16 cellular contexts compared by ENCODE assay signal in the genomic region with DNA sequence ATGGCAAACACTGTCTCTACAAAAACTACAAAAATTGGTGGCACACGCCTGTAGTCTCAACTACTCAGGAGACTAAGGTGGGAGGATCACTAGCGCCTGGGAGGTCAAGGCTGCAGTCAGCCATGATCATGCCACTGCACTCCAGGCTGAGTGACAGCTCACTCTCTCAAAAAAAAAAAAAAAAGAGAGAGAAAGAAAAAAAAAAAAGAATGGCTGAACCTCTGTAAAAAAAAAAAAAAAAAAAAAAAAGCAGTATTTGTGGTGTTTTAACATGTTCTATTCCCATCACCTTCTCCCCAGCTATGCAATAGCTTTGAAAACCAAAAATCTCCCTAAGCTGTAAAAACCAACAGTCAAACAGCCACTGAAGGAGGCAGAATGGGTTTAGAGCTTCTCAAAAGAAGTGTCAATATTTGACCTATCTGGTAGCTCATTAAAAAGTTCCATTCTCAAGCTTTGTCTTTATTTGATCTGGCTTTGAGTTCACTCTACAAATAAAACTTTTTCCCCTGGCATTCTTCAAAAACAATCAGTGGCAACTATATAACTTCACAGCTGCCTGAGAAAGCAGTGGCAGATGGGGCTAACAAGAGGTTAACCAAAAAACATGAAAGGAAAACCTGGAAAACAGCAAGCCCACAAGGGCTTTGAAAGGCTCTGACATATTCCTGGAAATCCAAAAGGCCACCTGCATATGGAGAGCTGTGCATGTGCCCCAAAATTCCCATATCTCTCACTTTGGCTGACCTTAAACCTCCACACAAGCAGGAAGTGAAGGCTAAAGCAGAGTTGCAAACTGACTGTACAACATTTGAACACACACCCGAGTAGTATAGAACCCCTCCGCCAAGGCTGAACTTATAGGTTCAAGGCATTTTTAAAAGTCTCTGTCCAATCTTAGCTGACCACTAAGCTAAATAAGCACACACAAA. TPM values are rescaled to one million over a fixed set of nuclear protein-coding genes. Genes with fewer than 3 reads are reported as not detected.
DNase-seq lines count a peak whose midpoint lies in the region; ATAC-seq and TF ChIP-seq lines count a peak whose summit lies in the region.
"Had no signal": no experiment of that assay in that cellular context is flagged by ENCODE, and none has a peak within 500 bp of the region (broad histone marks: within the 10 kb centered on the region; RNA-seq: fewer than 3 reads in every experiment).

No MANE protein-coding gene starts in this region.

- H3K79me2 ChIP-seq in PC-9 (ENCODE audit: low read depth): peaks cover 27% of the 10 kb centered on the region; the same call in 1 of the 2 replicates

- H3K4me3 Mint-ChIP-seq in stimulated activated naive CD8-positive, alpha-beta T cell treated with anti-CD3 and anti-CD28 coated beads, Interleukin-15, Interleukin-2, amounts not matched to agents 100 ng/mL and 50 ng/mL, for 24 hours: no peak overlapping the region
- peak overlapping the region in 1 of 2 donors; percentile 30 for H3K4me3 Mint-ChIP-seq in stimulated activated naive CD8-positive, alpha-beta T cell treated with anti-CD3 and anti-CD28 coated beads, Interleukin-15, amount 100 ng/mL, for 72 hours

- POLR2A ChIA-PET in PC-9 (lab: Charles Lee; ENCODE audit: unreplicated experiment): no interaction called here

- no peaks in the 10 kb centered on the region for H3K36me3 ChIP-seq in PC-9 (ENCODE audit: low read depth)
- H3K36me3 ChIP-seq: cardiac muscle cell, vagina had no signal

- peaks cover 4% of the 10 kb centered on the region; the same call in 1 of the 2 replicates for H4K20me1 ChIP-seq in PC-9 (ENCODE audit: insufficient read depth)

- H3K9me3 ChIP-seq in PC-9 (ENCODE audit: insufficient read depth, low read depth): no peaks in the 10 kb centered on the region
- H3K9me3 ChIP-seq: vagina had no signal

- H3K9me2 ChIP-seq in PC-9 (ENCODE audit: insufficient read depth): no peaks in the 10 kb centered on the region

- H3K4me3 ChIP-seq in PC-9: no peak overlapping the region
- H3K4me3 ChIP-seq: cardiac muscle cell, vagina had no signal

- H3K4me2 ChIP-seq in PC-9: no peak overlapping the region

- H3K27ac Mint-ChIP-seq in stimulated activated naive CD8-positive, alpha-beta T cell treated with anti-CD3 and anti-CD28 coated beads, Interleukin-15, Interleukin-2, amounts not matched to agents 100 ng/mL and 50 ng/mL, for 24 hours: peak overlapping the region; percentile 19
- H3K27ac Mint-ChIP-seq in stimulated activated naive CD8-positive, alpha-beta T cell treated with anti-CD3 and anti-CD28 coated beads, Interleukin-15, amount 100 ng/mL, for 72 hours: peak overlapping the region in 1 of 2 donors; percentile 86

- H3K27me3 ChIP-seq in PC-9 (ENCODE audit: insufficient read depth, low read depth): no peaks in the 10 kb centered on the region
- H3K27me3 ChIP-seq: cardiac muscle cell, vagina had no signal

- no peak overlapping the region for H2AFZ ChIP-seq in PC-9

- no TSS peak for BruUV-seq in PC-9 (replicated peaks; lab: Mats Ljungman, UMichigan)

- no peak for ATAC-seq in stimulated activated naive CD8-positive, alpha-beta T cell treated with anti-CD3 and anti-CD28 coated beads, Interleukin-15, amount 100 ng/mL, for 72 hours
- peak; percentile 57 for ATAC-seq in left lobe of liver
- no peak for ATAC-seq in GM18858 (IDR thresholded peaks at IDR 0.05; ENCODE audit: unreplicated experiment)
- no peak for ATAC-seq in GM18868 (IDR thresholded peaks at IDR 0.05; ENCODE audit: unreplicated experiment)
- no peak for ATAC-seq in GM21717 (IDR thresholded peaks at IDR 0.05; ENCODE audit: unreplicated experiment)

- peaks cover 37% of the 10 kb centered on the region for H3K4me1 Mint-ChIP-seq in stimulated activated naive CD8-positive, alpha-beta T cell treated with anti-CD3 and anti-CD28 coated beads, Interleukin-15, Interleukin-2, amounts not matched to agents 100 ng/mL and 50 ng/mL, for 24 hours (ENCODE audit: low read depth)
- peaks cover 42% of the 10 kb centered on the region for H3K4me1 Mint-ChIP-seq in stimulated activated naive CD8-positive, alpha-beta T cell treated with anti-CD3 and anti-CD28 coated beads, Interleukin-15, amount 100 ng/mL, for 72 hours

- peaks cover 3% of the 10 kb centered on the region for H3K9me3 Mint-ChIP-seq in stimulated activated naive CD8-positive, alpha-beta T cell treated with anti-CD3 and anti-CD28 coated beads, Interleukin-15, Interleukin-2, amounts not matched to agents 100 ng/mL and 50 ng/mL, for 24 hours
- H3K9me3 Mint-ChIP-seq in stimulated activated naive CD8-positive, alpha-beta T cell treated with anti-CD3 and anti-CD28 coated beads, Interleukin-15, amount 100 ng/mL, for 72 hours: peaks cover 0 to 3% of the 10 kb centered on the region in 2 donors

- intact Hi-C loops in PC-9 (cut with micrococcal nuclease; ENCODE audit: unreplicated experiment): no loop called here

- H3K36me3 Mint-ChIP-seq in stimulated activated naive CD8-positive, alpha-beta T cell treated with anti-CD3 and anti-CD28 coated beads, Interleukin-15, Interleukin-2, amounts not matched to agents 100 ng/mL and 50 ng/mL, for 24 hours (ENCODE audit: low read depth): peaks cover 12% of the 10 kb centered on the region

- DNase-seq in stimulated activated naive CD8-positive, alpha-beta T cell treated with anti-CD3 and anti-CD28 coated beads, Interleukin-15, amount 100 ng/mL, for 72 hours: no peak
- no peak for DNase-seq in PC-9
- no peak for DNase-seq in left lobe of liver (ENCODE audit: low spot score)
- DNase-seq in NCI-H748 treated with DMSO at 0.1 percent for 48 hours (lab: John Stamatoyannopoulos, UW): no peak
- DNase-seq: activated CD4-positive, CD25-positive, alpha-beta regulatory T cell; activated effector memory CD4-positive, alpha-beta T cell treated with Interleukin-2 at 50 U/mL for 16 hours; glutamatergic neuron; NCI-H2227 treated with DMSO at 0.1 percent for 48 hours; stimulated activated CD4-positive, alpha-beta T cell treated with anti-CD3 and anti-CD28 coated beads, Interleukin-2, amount 100 ng/mL, for 24 hours; SW 1271 had no signal

- TF ChIP-seq CTCF in PC-9 (conservative IDR thresholded peaks at IDR 0.05): no peak

- peaks cover 16% of the 10 kb centered on the region; the same call in 1 of the 2 replicates for H3F3A ChIP-seq in PC-9 (ENCODE audit: insufficient read depth, low read depth)

- H3K4me1 ChIP-seq in PC-9 (replicated peaks; ENCODE audit: insufficient read depth): peaks cover 30% of the 10 kb centered on the region

- H3K27ac ChIP-seq in PC-9: 0 out of 2 replicates have a peak overlapping the region, but pooled peaks have one; percentile 16
- H3K27ac ChIP-seq: cardiac muscle cell had no signal

- no peaks in the 10 kb centered on the region for H3K27me3 Mint-ChIP-seq in stimulated activated naive CD8-positive, alpha-beta T cell treated with anti-CD3 and anti-CD28 coated beads, Interleukin-15, Interleukin-2, amounts not matched to agents 100 ng/mL and 50 ng/mL, for 24 hours
- no peaks in the 10 kb centered on the region for H3K27me3 Mint-ChIP-seq in stimulated activated naive CD8-positive, alpha-beta T cell treated with anti-CD3 and anti-CD28 coated beads, Interleukin-15, amount 100 ng/mL, for 72 hours

- CTCF ChIA-PET in PC-9 (lab: Charles Lee): no interaction called here

RNA-seq across cellular contexts. Expression of gene USP32, which starts 36.0 kb away (rescaled TPM):
- total RNA-seq in PC-9 (2021): 32.3 and 32.6 TPM in 2 replicates
- 25.9 TPM for total RNA-seq in left lobe of liver
